1 cellular context compared by ENCODE assay signal in the genomic region with DNA sequence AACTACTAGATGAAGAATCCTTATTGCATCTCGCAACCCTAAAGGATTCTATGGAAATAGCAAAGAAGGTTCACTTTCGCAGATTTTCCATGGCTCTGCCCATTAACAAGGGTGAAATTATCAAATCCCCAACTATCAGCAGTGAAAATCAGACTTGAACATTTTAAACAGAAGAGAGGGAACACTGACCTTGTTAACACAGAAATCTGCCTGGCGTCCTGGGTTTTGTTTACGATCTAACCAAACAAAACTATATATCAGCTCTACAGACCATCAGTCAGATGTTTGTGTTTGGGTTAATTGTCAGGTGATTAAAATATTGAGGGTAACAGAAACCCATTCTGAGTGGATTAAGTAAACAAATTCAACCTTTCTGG.
TF ChIP-seq lines count a peak whose summit lies in the region.

No MANE protein-coding gene starts in this region.

TF ChIP-seq in WTC11, 78 proteins besides CTCF, POLR2A, EP300 and RAD21 (continued from another document):
- TF ChIP-seq USF2 (CRISPR knock-in tag; IDR thresholded peaks at IDR 0.05) (no peak), SP1 (CRISPR knock-in tag; conservative IDR thresholded peaks at IDR 0.05) (no peak), SOX15 (CRISPR knock-in tag; IDR thresholded peaks at IDR 0.05) (no peak), TEAD1 (CRISPR knock-in tag; IDR thresholded peaks at IDR 0.05) (no peak), TEAD4 (CRISPR knock-in tag; IDR thresholded peaks at IDR 0.05) (no peak), ZNF396 (CRISPR knock-in tag; IDR thresholded peaks at IDR 0.05; ENCODE audit: borderline replicate concordance) (no peak), ETV6 (CRISPR knock-in tag; IDR thresholded peaks at IDR 0.05) (no peak), NR2C2 (CRISPR knock-in tag; IDR thresholded peaks at IDR 0.05) (no peak), NR3C1 (CRISPR knock-in tag; conservative IDR thresholded peaks at IDR 0.05; ENCODE audit: low read depth) (no peak), CDX4 (CRISPR knock-in tag; IDR thresholded peaks at IDR 0.05; ENCODE audit: borderline replicate concordance) (no peak), NFE2L1 (CRISPR knock-in tag; IDR thresholded peaks at IDR 0.05) (no peak)
- TF ChIP-seq, protein P1, sequence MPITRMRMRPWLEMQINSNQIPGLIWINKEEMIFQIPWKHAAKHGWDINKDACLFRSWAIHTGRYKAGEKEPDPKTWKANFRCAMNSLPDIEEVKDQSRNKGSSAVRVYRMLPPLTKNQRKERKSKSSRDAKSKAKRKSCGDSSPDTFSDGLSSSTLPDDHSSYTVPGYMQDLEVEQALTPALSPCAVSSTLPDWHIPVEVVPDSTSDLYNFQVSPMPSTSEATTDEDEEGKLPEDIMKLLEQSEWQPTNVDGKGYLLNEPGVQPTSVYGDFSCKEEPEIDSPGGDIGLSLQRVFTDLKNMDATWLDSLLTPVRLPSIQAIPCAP (CRISPR knock-in tag; IDR thresholded peaks at IDR 0.05), result no peak
